In genomic region chr17:20203021-20203420, GRCh38 we compare ENCODE assay signal across 14 cellular contexts.
"Had no signal": no experiment of that assay in that cellular context is flagged by ENCODE, and none has a peak within 500 bp of the region (broad histone marks: within the 10 kb centered on the region; RNA-seq: fewer than 3 reads in every experiment).

No MANE protein-coding gene starts in this region.

- H3K79me2 ChIP-seq: parathyroid adenoma had no signal

- H3K27me3 ChIP-seq: esophagus squamous epithelium, tibial nerve had no signal

- FAIRE-seq: endometrium had no signal

- H3K4me3 ChIP-seq: esophagus squamous epithelium, left ventricle myocardium inferior, skin epidermis, tibial nerve had no signal

- DNase-seq: activated effector memory CD4-positive, alpha-beta T cell treated with Interleukin-2 at 50 U/mL for 16 hours; activated T-cell treated with anti-CD3 and anti-CD28 coated beads, Interleukin-2, amount 50 U/mL, for 1 hour; esophagus squamous epithelium; left ventricle myocardium inferior; mesendoderm; retina; T-helper 17 cell had no signal

- ATAC-seq: SK-N-SH treated with all-trans-retinoic acid at 6 μM for 48 hours, T-helper 17 cell had no signal

- H3K9ac ChIP-seq: parathyroid adenoma had no signal

- H3K36me3 ChIP-seq: esophagus squamous epithelium, left ventricle myocardium inferior had no signal

- H3K27me3 Mint-ChIP-seq: stimulated activated memory B cell treated with anti-CD40 and anti-IgM and Interleukin-4, amounts not matched to agents 10 μg/mL and 1 μg/mL and 100 μg/mL, for 72 hours; T-helper 17 cell had no signal

- H3K27ac ChIP-seq: left ventricle myocardium inferior, parathyroid adenoma, tibial nerve had no signal

- H2AFZ ChIP-seq: parathyroid adenoma had no signal

- H3K4me3 Mint-ChIP-seq: activated naive CD8-positive, alpha-beta T cell; stimulated activated memory B cell treated with anti-CD40 and anti-IgM and Interleukin-4, amounts not matched to agents 10 μg/mL and 1 μg/mL and 100 μg/mL, for 72 hours; T-helper 17 cell had no signal

- H3K4me1 ChIP-seq: left ventricle myocardium inferior, parathyroid adenoma had no signal

- H3K9me3 ChIP-seq: esophagus squamous epithelium had no signal

- H3K27ac Mint-ChIP-seq: activated naive CD8-positive, alpha-beta T cell; stimulated activated memory B cell treated with anti-CD40 and anti-IgM and Interleukin-4, amounts not matched to agents 10 μg/mL and 1 μg/mL and 100 μg/mL, for 72 hours; T-helper 17 cell had no signal
